ENCODE assay signal across 7 cellular contexts in the genomic region with DNA sequence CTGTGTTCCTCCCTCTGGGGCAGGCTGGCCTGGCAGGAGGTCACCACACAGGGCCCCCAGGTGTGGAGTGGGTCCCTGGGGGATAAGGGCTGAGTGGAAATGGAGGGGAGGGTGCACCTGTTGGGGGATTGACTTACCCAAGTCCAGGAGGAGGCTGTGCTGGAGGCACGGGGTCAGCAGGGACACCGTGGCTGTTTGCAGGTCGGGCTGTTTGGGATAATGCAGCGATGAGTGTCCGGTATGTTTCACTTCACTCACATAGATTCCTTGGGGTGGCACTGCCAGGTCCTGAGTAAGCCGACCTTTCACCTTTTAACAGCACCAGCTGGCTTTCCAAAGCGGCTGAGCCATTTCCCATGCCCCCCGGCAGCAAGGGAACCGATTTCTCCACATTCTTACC.
DNase-seq lines count a peak whose midpoint lies in the region; ATAC-seq, FAIRE-seq and TF ChIP-seq lines count a peak whose summit lies in the region.
"Not testable (repeated sequence)": the region's sequence is repeated elsewhere in the genome, so short reads cannot be mapped to it uniquely, and the experiment has no call there.

No MANE protein-coding gene starts in this region.

- not testable (repeated sequence) for H3K4me3 ChIP-seq in IMR-90 (ENCODE audit: insufficient read depth, low read depth, low read length); pancreas; spleen
- H3K4me3 ChIP-seq in left ventricle myocardium inferior = peak overlapping the region; percentile 63

- H3K9ac ChIP-seq in IMR-90 (ENCODE audit: low read depth, low read length) = not testable (repeated sequence)

- H3K9me3 ChIP-seq in IMR-90 (ENCODE audit: control insufficient read depth, insufficient read depth, low read length); left ventricle myocardium inferior (replicated peaks); pancreas; spleen: not testable (repeated sequence)

- H4K8ac ChIP-seq in IMR-90 (ENCODE audit: low read depth in 2 of 2, low read length in 2 of 2) = not testable (repeated sequence)

- peaks cover 5 to 13% of the 10 kb centered on the region in 2 experiments; a peak in 2 of 4 replicates for H3K79me1 ChIP-seq in IMR-90 (ENCODE audit: low read depth in 1 of 2, low read length in 2 of 2)

- H2BK15ac ChIP-seq in IMR-90 (ENCODE audit: low read depth, low read length) = not testable (repeated sequence)

- WGBS in IMR-90 (ENCODE audit: extremely low coverage in 2 of 2, insufficient read length in 1 of 2), 2 experiments = 83% methylated on average over 1 of the region's 9 CpGs; no CpG with 5 or more reads in 1 of the 2 experiments
- WGBS in pancreas, 2 donors = 76 to 90% methylated on average over 6 of the region's 9 CpGs
- 84 to 96% (median 95%) methylated on average over 5 to 6 of the region's 9 CpGs for WGBS in spleen, 5 donors

- not testable (repeated sequence) for H3K36me3 ChIP-seq in IMR-90 (ENCODE audit: control insufficient read depth, insufficient read depth, low read length); left ventricle myocardium inferior; pancreas; spleen

- not testable (repeated sequence) for H3K56ac ChIP-seq in IMR-90 (ENCODE audit: extremely low read depth, insufficient read depth, low read length)

- H4K91ac ChIP-seq in IMR-90 (ENCODE audit: insufficient read depth, low read depth, low read length) = not testable (repeated sequence)

- H2AK9ac ChIP-seq in IMR-90 (replicated peaks; ENCODE audit: low read depth, low read length, poor library complexity) = not testable (repeated sequence)

- CTCF ChIA-PET in IMR-90 (lab: Yijun Ruan, JAX) = not testable (repeated sequence)

- H3K4ac ChIP-seq in IMR-90 (ENCODE audit: low read depth, low read length) = peak overlapping the region; percentile 99

- not testable (repeated sequence) for TF ChIP-seq RAD21 in IMR-90 (IDR thresholded peaks at IDR 0.05; ENCODE audit: low read length)

- TF ChIP-seq CTCF in IMR-90 (conservative IDR thresholded peaks at IDR 0.05; ENCODE audit: low read depth, low read length); left ventricle myocardium inferior (IDR thresholded peaks at IDR 0.05; ENCODE audit: borderline replicate concordance); pancreas (IDR thresholded peaks at IDR 0.05); spleen (IDR thresholded peaks at IDR 0.05 in 8 of 11, conservative IDR thresholded peaks at IDR 0.05 in 3 of 11): not testable (repeated sequence)

- H3K4me1 ChIP-seq in IMR-90 (ENCODE audit: control insufficient read depth, insufficient read depth, low read length) = peaks cover 31% of the 10 kb centered on the region
- peaks cover 65% of the 10 kb centered on the region for H3K4me1 ChIP-seq in left ventricle myocardium inferior
- not testable (repeated sequence) for H3K4me1 ChIP-seq in pancreas
- peaks cover 0 to 32% (median 9%) of the 10 kb centered on the region in 6 donors for H3K4me1 ChIP-seq in spleen

- H2BK5ac ChIP-seq in IMR-90 (ENCODE audit: low read depth, low read length, poor library complexity, severe bottlenecking) = not testable (repeated sequence)

- peak overlapping the region; percentile 40; the same call in 1 of the 2 replicates for H2BK120ac ChIP-seq in IMR-90 (ENCODE audit: low read depth, low read length)

- DNase-seq in IMR-90; Right ventricle myocardium inferior (ENCODE audit: missing footprints); left ventricle myocardium inferior; pancreas: not testable (repeated sequence)
- DNase-seq in islet precursor cell (peak; percentile 38), renal cortical epithelial cell (ENCODE audit: low read depth) (peak; percentile 47), spleen (peak; percentile 65)

- not testable (repeated sequence) for H2AFZ ChIP-seq in IMR-90 (replicated peaks; ENCODE audit: low read length, poor library complexity)

- not testable (repeated sequence) for H3K14ac ChIP-seq in IMR-90 (replicated peaks; ENCODE audit: low read depth, low read length)

- not testable (repeated sequence) for H4K20me1 ChIP-seq in IMR-90 (ENCODE audit: insufficient read depth, low read length)

- intact Hi-C loops in IMR-90 (cut with micrococcal nuclease); Right ventricle myocardium inferior (cut with DNase I); left ventricle myocardium inferior (cut with micrococcal nuclease); pancreas (cut with DNase I); spleen (cut with DNase I; ENCODE audit: low total_unique reads): not testable (repeated sequence)

- not testable (repeated sequence) for H3K27ac ChIP-seq in IMR-90 (ENCODE audit: insufficient read depth, low read length); spleen
- H3K27ac ChIP-seq in left ventricle myocardium inferior (replicated peaks) (peak overlapping the region; percentile 90), pancreas (peak overlapping the region in 3 of 4 donors; percentile 28 to 62 (median 50))

- dilution Hi-C loops in IMR-90 (cut with HindIII; ENCODE audit: low sequenced_read_pairs, unreplicated experiment) = not testable (repeated sequence)

- in situ Hi-C loops in IMR-90 (cut with MboI; ENCODE audit: low sequenced_read_pairs) = not testable (repeated sequence)

- FAIRE-seq in pancreas (lab: Jason Lieb, UNC) = not testable (repeated sequence)

- TF ChIP-seq POLR2A in IMR-90 (IDR thresholded peaks at IDR 0.05; ENCODE audit: low read depth, low read length); spleen (IDR thresholded peaks at IDR 0.05): not testable (repeated sequence)

- POLR2A ChIA-PET in IMR-90 (lab: Charles Lee; ENCODE audit: unreplicated experiment) = not testable (repeated sequence)

- H3K9me1 ChIP-seq in IMR-90 (ENCODE audit: insufficient read depth, low read length) = peaks cover 11% of the 10 kb centered on the region

- H2BK20ac ChIP-seq in IMR-90 (ENCODE audit: low read depth, low read length) = not testable (repeated sequence)

- H3K18ac ChIP-seq in IMR-90 (ENCODE audit: low read depth, low read length) = not testable (repeated sequence)

- not testable (repeated sequence) for H3K27me3 ChIP-seq in IMR-90 (ENCODE audit: control insufficient read depth, insufficient read depth, low read length); left ventricle myocardium inferior (ENCODE audit: low read depth); pancreas; spleen (replicated peaks in 1 of 7)

- not testable (repeated sequence) for H4K5ac ChIP-seq in IMR-90 (ENCODE audit: low read depth, low read length)

- peak overlapping the region; percentile 85; the same call in 1 of the 2 replicates for H2AK5ac ChIP-seq in IMR-90 (ENCODE audit: low read depth, low read length)

- not testable (repeated sequence) for BruUV-seq in IMR-90 (replicated peaks; lab: Mats Ljungman, UMichigan)

- H3K4me2 ChIP-seq in IMR-90 (ENCODE audit: low read depth, low read length) = not testable (repeated sequence)

- not testable (repeated sequence) for H3K23ac ChIP-seq in IMR-90 (ENCODE audit: low read depth, low read length)

- not testable (repeated sequence) for ATAC-seq in IMR-90 (ENCODE audit: low read depth); pancreas
- ATAC-seq in Right ventricle myocardium inferior = peak; percentile 30
